Comparison of ENCODE assay signal across 20 cellular contexts in genomic region chr17:5661486-5662125, GRCh38.
"Had no signal": no experiment of that assay in that cellular context is flagged by ENCODE, and none has a peak within 500 bp of the region (broad histone marks: within the 10 kb centered on the region; RNA-seq: fewer than 3 reads in every experiment).

No MANE protein-coding gene starts in this region.

- ATAC-seq: activated CD8-positive, alpha-beta memory T cell treated with anti-CD3 and anti-CD28 coated beads, Interleukin-2, amount 10 ng/mL, durations not matched to agents 7 days and 5 days; foreskin keratinocyte; upper lobe of right lung had no signal

- H3K27ac ChIP-seq: esophagus muscularis mucosa, foreskin keratinocyte, neutrophil, upper lobe of right lung had no signal

- H3K27ac Mint-ChIP-seq: activated CD8-positive, alpha-beta memory T cell treated with anti-CD3 and anti-CD28 coated beads, Interleukin-2, amount 10 ng/mL, durations not matched to agents 7 days and 5 days; activated naive CD8-positive, alpha-beta T cell; activated T-cell treated with anti-CD3 and anti-CD28 coated beads, Interleukin-2, amount 50 U/mL, for 24 hours; mesothelial cell of epicardium; stimulated activated naive CD8-positive, alpha-beta T cell treated with anti-CD3 and anti-CD28 coated beads, Interleukin-15, Interleukin-2, amounts not matched to agents 100 ng/mL and 50 ng/mL, for 24 hours; T-helper 2 cell treated with Interferon-gamma antibody and Interleukin-4, amounts not matched to agents 5 μg/mL and 100 μg/mL, for 36 hours had no signal

- H3K27me3 ChIP-seq: foreskin keratinocyte, neutrophil had no signal

- DNase-seq: activated CD4-positive, alpha-beta T cell treated with anti-CD3 and anti-CD28 coated beads for 1 hour; activated CD4-positive, alpha-beta T cell treated with anti-CD3 and anti-CD28 coated beads, Interleukin-2, amount 50 U/mL, for 48 hours; activated CD8-positive, alpha-beta memory T cell treated with anti-CD3 and anti-CD28 coated beads, Interleukin-2, amount 10 ng/mL, durations not matched to agents 7 days and 5 days; activated effector memory CD4-positive, alpha-beta T cell treated with anti-CD3 and anti-CD28 coated beads, Interleukin-2, amount 50 U/mL, for 16 hours; activated T-cell treated with anti-CD3 and anti-CD28 coated beads, Interleukin-2, amount 50 U/mL, for 24 hours; amygdala; foreskin keratinocyte; head of caudate nucleus; kidney; retina; stimulated activated CD4-positive, alpha-beta T cell treated with anti-CD3 and anti-CD28 coated beads, Interleukin-15, amount 100 ng/mL, for 24 hours; stimulated activated CD4-positive, alpha-beta T cell treated with anti-CD3 and anti-CD28 coated beads, Interleukin-4, amount 100 ng/mL, for 24 hours; upper lobe of right lung had no signal

- H3K36me3 Mint-ChIP-seq: activated CD8-positive, alpha-beta memory T cell treated with anti-CD3 and anti-CD28 coated beads, Interleukin-2, amount 10 ng/mL, durations not matched to agents 7 days and 5 days; activated naive CD8-positive, alpha-beta T cell; brain; mesothelial cell of epicardium had no signal

- H3K9me3 ChIP-seq: esophagus muscularis mucosa, neutrophil, upper lobe of right lung had no signal

- H3K4me1 Mint-ChIP-seq: activated CD8-positive, alpha-beta memory T cell treated with anti-CD3 and anti-CD28 coated beads, Interleukin-2, amount 10 ng/mL, durations not matched to agents 7 days and 5 days; mesothelial cell of epicardium had no signal

- H3K4me1 ChIP-seq: esophagus muscularis mucosa, foreskin keratinocyte, upper lobe of right lung had no signal

- H3K4me3 Mint-ChIP-seq: activated CD8-positive, alpha-beta memory T cell treated with anti-CD3 and anti-CD28 coated beads, Interleukin-2, amount 10 ng/mL, durations not matched to agents 7 days and 5 days; activated naive CD8-positive, alpha-beta T cell; activated T-cell treated with anti-CD3 and anti-CD28 coated beads, Interleukin-2, amount 50 U/mL, for 24 hours; brain; mesothelial cell of epicardium; stimulated activated naive CD8-positive, alpha-beta T cell treated with anti-CD3 and anti-CD28 coated beads, Interleukin-15, Interleukin-2, amounts not matched to agents 100 ng/mL and 50 ng/mL, for 24 hours; T-helper 2 cell treated with Interferon-gamma antibody and Interleukin-4, amounts not matched to agents 5 μg/mL and 100 μg/mL, for 36 hours had no signal

- H3K36me3 ChIP-seq: esophagus muscularis mucosa, neutrophil, upper lobe of right lung had no signal

- H3K27me3 Mint-ChIP-seq: activated naive CD8-positive, alpha-beta T cell; stimulated activated naive CD8-positive, alpha-beta T cell treated with anti-CD3 and anti-CD28 coated beads, Interleukin-15, Interleukin-2, amounts not matched to agents 100 ng/mL and 50 ng/mL, for 24 hours had no signal

- H3K4me3 ChIP-seq: esophagus muscularis mucosa, upper lobe of right lung had no signal

- FAIRE-seq: kidney had no signal

- H3K9me3 Mint-ChIP-seq: activated T-cell treated with anti-CD3 and anti-CD28 coated beads, Interleukin-2, amount 50 U/mL, for 24 hours; mesothelial cell of epicardium; stimulated activated naive CD8-positive, alpha-beta T cell treated with anti-CD3 and anti-CD28 coated beads, Interleukin-15, Interleukin-2, amounts not matched to agents 100 ng/mL and 50 ng/mL, for 24 hours; T-helper 2 cell treated with Interferon-gamma antibody and Interleukin-4, amounts not matched to agents 5 μg/mL and 100 μg/mL, for 36 hours had no signal
